1 cellular context compared by ENCODE assay signal in the genomic region with DNA sequence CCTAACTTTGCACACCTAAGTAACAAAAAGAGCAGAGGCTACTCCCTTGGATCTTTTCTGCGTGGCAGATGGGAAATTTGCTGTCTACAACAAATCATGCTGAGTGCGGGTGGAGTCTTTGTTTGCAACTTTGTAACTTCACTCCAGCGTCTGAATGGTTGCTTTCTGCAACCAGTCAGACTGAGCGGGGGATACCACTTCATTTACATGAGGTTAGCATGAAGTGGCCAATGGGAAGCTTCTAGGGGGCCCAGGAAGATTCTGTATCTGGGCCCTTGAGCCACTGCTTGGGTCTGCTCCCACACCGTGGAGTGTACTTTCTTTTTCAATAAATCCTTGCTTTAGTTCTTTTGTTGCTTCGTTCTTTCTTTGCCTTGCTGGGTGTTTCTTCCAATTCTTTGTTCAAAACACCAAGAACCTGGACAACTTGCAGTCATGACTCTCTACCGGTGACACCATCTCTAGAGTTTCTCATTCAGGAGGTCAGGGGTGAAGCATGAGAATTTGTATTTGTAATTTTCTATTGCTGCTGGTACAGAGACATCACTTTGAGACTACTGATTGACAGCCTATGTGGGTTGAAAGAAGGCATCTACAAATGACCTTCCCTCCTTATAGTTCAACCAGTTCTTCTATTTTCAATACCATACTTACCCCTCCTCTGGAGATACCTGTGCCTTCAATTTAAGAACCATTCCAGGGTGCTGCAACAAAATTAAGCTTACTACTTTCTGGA.
A peak's percentile ranks its signal among the peaks of the same experiment; 100 is the strongest.
TF ChIP-seq lines count a peak whose summit lies in the region.

No MANE protein-coding gene starts in this region.

TF ChIP-seq in HepG2, 621 proteins besides CTCF, POLR2A, EP300 and RAD21:
- TF ChIP-seq MAFK (conservative IDR thresholded peaks at IDR 0.05 in 1 of 2, IDR thresholded peaks at IDR 0.05 in 1 of 2; ENCODE audit: low read length in 2 of 2): 0 out of 4 replicates have a peak, but pooled peaks of 1 of the 2 experiments have one; percentile 1
- TF ChIP-seq, protein P1, sequence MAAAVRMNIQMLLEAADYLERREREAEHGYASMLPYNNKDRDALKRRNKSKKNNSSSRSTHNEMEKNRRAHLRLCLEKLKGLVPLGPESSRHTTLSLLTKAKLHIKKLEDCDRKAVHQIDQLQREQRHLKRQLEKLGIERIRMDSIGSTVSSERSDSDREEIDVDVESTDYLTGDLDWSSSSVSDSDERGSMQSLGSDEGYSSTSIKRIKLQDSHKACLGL (CRISPR knock-in tag; IDR thresholded peaks at IDR 0.05): no peak
